Comparison of ENCODE assay signal across 14 cellular contexts in genomic region chr12:90280033-90280432, GRCh38.
DNase-seq lines count a peak whose midpoint lies in the region; ATAC-seq and TF ChIP-seq lines count a peak whose summit lies in the region.
"Had no signal": no experiment of that assay in that cellular context is flagged by ENCODE, and none has a peak within 500 bp of the region (broad histone marks: within the 10 kb centered on the region; RNA-seq: fewer than 3 reads in every experiment).

No MANE protein-coding gene starts in this region.

- CTCF ChIA-PET in AG04450 (lab: Charles Lee): no interaction called here

- H3K4me3 ChIP-seq in AG04450 (ENCODE audit: low read depth, low read length): no peak overlapping the region

- no peak for TF ChIP-seq CTCF in AG04450 (IDR thresholded peaks at IDR 0.05; ENCODE audit: low read depth, low read length)

- peaks cover 7% of the 10 kb centered on the region; the same call in 1 of the 2 replicates for H3K9me3 ChIP-seq in AG04450 (ENCODE audit: control insufficient read depth, insufficient read depth, low read length)
- H3K9me3 ChIP-seq: BE2C had no signal

- POLR2A ChIA-PET in AG04450 (lab: Yijun Ruan, JAX): no interaction called here

- no peaks in the 10 kb centered on the region for H3K27me3 ChIP-seq in AG04450 (ENCODE audit: control insufficient read depth, insufficient read depth, low read length)
- H3K27me3 ChIP-seq: BE2C had no signal

- no peak overlapping the region for H3K27ac ChIP-seq in AG04450 (ENCODE audit: low read depth, low read length)

- peak; percentile 16 for DNase-seq in AG04450 (ENCODE audit: low read depth, low spot score)
- peak; percentile 64 for DNase-seq in NCI-H226
- peak; percentile 31 for DNase-seq in fibroblast of peridontal ligament (ENCODE audit: extremely low read depth)
- no peak for DNase-seq in stimulated activated CD4-positive, alpha-beta T cell treated with anti-CD3 and anti-CD28 coated beads, Interleukin-4, amount 100 ng/mL, for 4 hours
- no peak for DNase-seq in SKM-1 treated with dmso at 0.1 percent for 144 hours (lab: John Stamatoyannopoulos, UW; ENCODE audit: unreplicated experiment)
- DNase-seq in 8988T: no peak
- DNase-seq: activated naive CD4-positive, alpha-beta T cell treated with anti-CD3 and anti-CD28 coated beads, Interleukin-2, amount 10 ng/mL, durations not matched to agents 7 days and 5 days; BE2C; cortex of kidney; head of caudate nucleus; NCI-H187; stimulated activated CD4-positive, alpha-beta T cell treated with anti-CD3 and anti-CD28 coated beads, Interleukin-12 subunit alpha, Interleukin-12 subunit beta, amount 100 ng/mL, for 4 hours had no signal

- ATAC-seq in GM21529 (IDR thresholded peaks at IDR 0.05; ENCODE audit: unreplicated experiment) (peak; percentile 10), GM19023 (IDR thresholded peaks at IDR 0.05; ENCODE audit: unreplicated experiment) (no peak)

Comparison
In these comparisons a context has a peak if more than half of its experiments do, and no peak if none do; other contexts are left out.
1. DNase-seq: peak in AG04450 (single experiment), NCI-H226 (single experiment) and fibroblast of peridontal ligament (single experiment); none in stimulated activated CD4-positive, alpha-beta T cell treated with anti-CD3 and anti-CD28 coated beads, Interleukin-4, amount 100 ng/mL, for 4 hours (0 of 2), SKM-1 treated with dmso at 0.1 percent for 144 hours (single experiment) and 8988T (single experiment).